Comparison of ENCODE assay signal across 12 cellular contexts in genomic region chr15:49877871-49878511, GRCh38.
DNase-seq lines count a peak whose midpoint lies in the region; TF ChIP-seq lines count a peak whose summit lies in the region.
"Had no signal": no experiment of that assay in that cellular context is flagged by ENCODE, and none has a peak within 500 bp of the region (broad histone marks: within the 10 kb centered on the region; RNA-seq: fewer than 3 reads in every experiment).

No MANE protein-coding gene starts in this region.

- no peaks in the 10 kb centered on the region for H3K9me3 ChIP-seq in skeletal muscle tissue (ENCODE audit: control insufficient read depth in 3 of 3, low read length in 3 of 3)

- TF ChIP-seq POLR2A in lower leg skin (IDR thresholded peaks at IDR 0.05) = no peak

- TF ChIP-seq CTCF in coronary artery (IDR thresholded peaks at IDR 0.05) = no peak
- TF ChIP-seq CTCF in lower leg skin (IDR thresholded peaks at IDR 0.05) = no peak

- 50 to 57% methylated on average over 5 of the region's 5 CpGs for WGBS in lower leg skin, 2 donors

- peak; percentile 70 for DNase-seq in AG20443 (ENCODE audit: low spot score)
- no peak for DNase-seq in coronary artery (ENCODE audit: low spot score)
- peak; percentile 73 to 88 for DNase-seq in lower leg skin (ENCODE audit: low spot score in 2 of 2)
- DNase-seq in NCI-H187 (lab: John Stamatoyannopoulos, UW) = no peak
- no peak for DNase-seq in H7
- no peak for DNase-seq in NOMO-1 (lab: John Stamatoyannopoulos, UW; ENCODE audit: unreplicated experiment in 2 of 2)
- DNase-seq in T-helper 2 cell = no peak
- DNase-seq: activated CD4-positive, alpha-beta memory T cell treated with anti-CD3 and anti-CD28 coated beads for 36 hours; C1 segment of cervical spinal cord; PC-3; T-helper 17 cell had no signal

- H3K4me1 ChIP-seq in skeletal muscle tissue (ENCODE audit: control insufficient read depth in 3 of 3, insufficient read depth in 3 of 3, low read length in 3 of 3) = peaks cover 10 to 14% (median 13%) of the 10 kb centered on the region in 3 donors

- H3K27me3 ChIP-seq in skeletal muscle tissue (ENCODE audit: control insufficient read depth in 3 of 3, insufficient read depth in 3 of 3, low read length in 3 of 3) = no peaks in the 10 kb centered on the region
- H3K27me3 ChIP-seq in H7 (ENCODE audit: control insufficient read depth, insufficient read depth, low read length) = no peaks in the 10 kb centered on the region

- peak overlapping the region; percentile 74 to 86 for H3K27ac ChIP-seq in coronary artery
- H3K27ac ChIP-seq in skeletal muscle tissue (ENCODE audit: low read depth, low read length) = peak overlapping the region; percentile 82

- H3K36me3 ChIP-seq in skeletal muscle tissue (ENCODE audit: control insufficient read depth in 3 of 3, insufficient read depth in 3 of 3, low read length in 3 of 3) = no peaks in the 10 kb centered on the region
- H3K36me3 ChIP-seq in H7 (replicated peaks; ENCODE audit: control insufficient read depth, insufficient read depth, low read length) = no peaks in the 10 kb centered on the region

- no peak overlapping the region for H3K9ac ChIP-seq in skeletal muscle tissue (ENCODE audit: low read depth in 1 of 3, low read length in 3 of 3)

- intact Hi-C loops in lower leg skin (cut with DNase I; ENCODE audit: low total_unique reads) = no loop called here

- no peak overlapping the region for H3K4me3 ChIP-seq in coronary artery
- no peak overlapping the region for H3K4me3 ChIP-seq in lower leg skin (ENCODE audit: low read depth, poor library complexity, severe bottlenecking)
- H3K4me3 ChIP-seq in skeletal muscle tissue (ENCODE audit: low read length in 3 of 3) = no peak overlapping the region
- H3K4me3 ChIP-seq in H7 (ENCODE audit: insufficient read depth, low read depth, low read length) = no peak overlapping the region

Comparison
In these comparisons a context has a peak if more than half of its experiments do, and no peak if none do; other contexts are left out.
1. DNase-seq: peak in AG20443 (single experiment) and lower leg skin (2 of 2); none in coronary artery (single experiment), NCI-H187 (0 of 2), H7 (single experiment), NOMO-1 (0 of 2) and T-helper 2 cell (0 of 5).